9 cellular contexts compared by ENCODE assay signal in the genomic region with DNA sequence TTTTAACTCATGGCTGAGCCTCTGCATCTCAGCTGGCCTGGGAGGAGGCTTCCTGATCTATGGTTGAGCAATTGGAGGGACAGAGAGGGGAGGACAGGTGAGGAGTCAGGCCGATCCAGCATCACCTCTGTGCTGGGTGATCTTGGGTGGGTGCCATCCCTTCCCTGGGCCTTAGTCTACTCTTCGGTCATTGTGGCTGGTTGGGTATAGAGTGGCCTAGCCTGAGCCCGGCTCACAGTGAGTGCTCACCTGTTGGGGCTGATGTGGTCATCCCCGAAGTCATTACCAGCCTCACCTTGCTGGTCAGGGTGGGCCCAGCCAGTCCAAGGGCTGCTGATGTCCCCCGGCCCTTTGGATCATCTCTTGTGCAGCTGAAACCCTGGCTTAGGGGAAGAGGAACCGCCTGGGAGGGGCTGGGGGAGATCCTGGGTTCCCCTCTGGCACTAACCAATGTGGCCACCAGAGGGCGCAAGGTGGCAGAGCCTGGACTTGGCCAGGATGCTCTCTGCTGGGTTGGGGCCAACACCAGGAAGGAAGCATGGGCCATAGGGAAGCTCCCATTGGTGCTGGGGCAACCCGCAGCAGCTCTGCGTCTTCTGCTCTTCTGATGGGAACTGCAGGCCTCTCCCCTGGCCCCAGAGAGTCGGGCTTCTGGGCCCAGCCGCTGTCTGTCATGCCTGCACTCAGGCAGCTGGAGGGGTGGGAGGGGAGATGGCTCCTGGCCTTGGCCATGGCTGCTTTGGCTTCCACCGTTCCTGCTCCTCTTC. TPM values are rescaled to one million over a fixed set of nuclear protein-coding genes. Genes with fewer than 3 reads are reported as not detected.
DNase-seq lines count a peak whose midpoint lies in the region; ATAC-seq and TF ChIP-seq lines count a peak whose summit lies in the region.
"Had no signal": no experiment of that assay in that cellular context is flagged by ENCODE, and none has a peak within 500 bp of the region (broad histone marks: within the 10 kb centered on the region; RNA-seq: fewer than 3 reads in every experiment).

No MANE protein-coding gene starts in this region.

- peak overlapping the region; percentile 24; the same call in 1 of the 2 replicates for H3K27ac ChIP-seq in DND-41 (ENCODE audit: low read length)
- H3K27ac ChIP-seq: epithelial cell of prostate had no signal

- H3K4me3 ChIP-seq in DND-41 (ENCODE audit: low read depth in 1 of 2, low read length in 2 of 2), result no peak overlapping the region

- 0 out of 2 replicates have a peak overlapping the region, but pooled peaks have one; percentile 25 for H3K4me2 ChIP-seq in DND-41 (ENCODE audit: insufficient read depth, low read length)

- H3K36me3 ChIP-seq in DND-41 (ENCODE audit: insufficient read depth, low read length), result no peaks in the 10 kb centered on the region

- TF ChIP-seq CTCF in DND-41 (IDR thresholded peaks at IDR 0.05; ENCODE audit: borderline replicate concordance, extremely low read depth, low read length, poor library complexity, severe bottlenecking), result peak; percentile 94

- H3K9me3 ChIP-seq in DND-41 (ENCODE audit: insufficient read depth, low read length, severe bottlenecking), result no peaks in the 10 kb centered on the region

- DNase-seq in DND-41 (peak; percentile 86), NCI-H510A (lab: John Stamatoyannopoulos, UW) (peak; percentile 44), cerebellum (ENCODE audit: low spot score) (peak; percentile 92), left colon (peak; percentile 80 to 92)
- DNase-seq in activated CD4-positive, alpha-beta T cell treated with anti-CD3 and anti-CD28 coated beads for 24 hours (ENCODE audit: low read depth in 2 of 2), result peak; percentile 75 to 88
- peak; percentile 68 to 83 for DNase-seq in stimulated activated CD4-positive, alpha-beta T cell treated with anti-CD3 and anti-CD28 coated beads, Interleukin-4, amount 100 ng/mL, for 4 hours

- peak; percentile 99 for ATAC-seq in DND-41 (ENCODE audit: insufficient read depth, low read depth)
- ATAC-seq in HG02970 (IDR thresholded peaks at IDR 0.05; ENCODE audit: low FRiP score, unreplicated experiment), result peak; percentile 64
- peak; percentile 99 for ATAC-seq in left colon
- ATAC-seq in GM19463 (IDR thresholded peaks at IDR 0.05; ENCODE audit: unreplicated experiment), result no peak

- intact Hi-C loops in left colon (cut with DNase I, micrococcal nuclease), result no loop called here

- peaks cover 4% of the 10 kb centered on the region for H3K4me1 ChIP-seq in DND-41 (ENCODE audit: insufficient read depth, low read length)

- H3K9ac ChIP-seq in DND-41 (ENCODE audit: low read depth, low read length), result no peak overlapping the region

- H3K79me2 ChIP-seq in DND-41 (ENCODE audit: insufficient read depth, low read length), result no peaks in the 10 kb centered on the region

- no peaks in the 10 kb centered on the region for H4K20me1 ChIP-seq in DND-41 (ENCODE audit: insufficient read depth, low read length)

- H3K27me3 ChIP-seq in DND-41 (ENCODE audit: insufficient read depth, low read length, poor library complexity), result no peaks in the 10 kb centered on the region

- peak overlapping the region; percentile 85 for H2AFZ ChIP-seq in DND-41 (ENCODE audit: low read depth, low read length)

RNA-seq across cellular contexts. Expression of gene ODF2, which starts 17.3 kb away (rescaled TPM):
- total RNA-seq in cerebellum (29.1 TPM), left colon (10 to 100 TPM; 13.8 to 16.5 TPM)

RNA-seq across cellular contexts. Expression of gene CERCAM, which starts 17.9 kb away (rescaled TPM):
- 11.5 TPM for total RNA-seq in cerebellum
- 1 to 10 TPM; 2.9 to 9.2 TPM for total RNA-seq in left colon
